Comparison of ENCODE assay signal across 1 cellular context in genomic region chr13:75384881-75385707, GRCh38.
TF ChIP-seq lines count a peak whose summit lies in the region.

No MANE protein-coding gene starts in this region.

TF ChIP-seq in K562, 482 proteins besides CTCF, POLR2A, EP300 and RAD21 (continued from another document):
- TF ChIP-seq MGA (IDR thresholded peaks at IDR 0.05) (peak; percentile 64), MEF2D (tag; conservative IDR thresholded peaks at IDR 0.05; ENCODE audit: low read depth) (0 out of 2 replicates have a peak, but pooled peaks have one; percentile 46), MEIS2 (IDR thresholded peaks at IDR 0.05; ENCODE audit: partially characterized antibody) (peak; percentile 46), PBX2 (CRISPR knock-in tag; IDR thresholded peaks at IDR 0.05; ENCODE audit: low read depth) (no peak), PBX2 (tag; conservative IDR thresholded peaks at IDR 0.05; ENCODE audit: low read depth) (0 out of 2 replicates have a peak, but pooled peaks have one; percentile 27)
